Comparison of ENCODE assay signal across 10 cellular contexts in the genomic region with DNA sequence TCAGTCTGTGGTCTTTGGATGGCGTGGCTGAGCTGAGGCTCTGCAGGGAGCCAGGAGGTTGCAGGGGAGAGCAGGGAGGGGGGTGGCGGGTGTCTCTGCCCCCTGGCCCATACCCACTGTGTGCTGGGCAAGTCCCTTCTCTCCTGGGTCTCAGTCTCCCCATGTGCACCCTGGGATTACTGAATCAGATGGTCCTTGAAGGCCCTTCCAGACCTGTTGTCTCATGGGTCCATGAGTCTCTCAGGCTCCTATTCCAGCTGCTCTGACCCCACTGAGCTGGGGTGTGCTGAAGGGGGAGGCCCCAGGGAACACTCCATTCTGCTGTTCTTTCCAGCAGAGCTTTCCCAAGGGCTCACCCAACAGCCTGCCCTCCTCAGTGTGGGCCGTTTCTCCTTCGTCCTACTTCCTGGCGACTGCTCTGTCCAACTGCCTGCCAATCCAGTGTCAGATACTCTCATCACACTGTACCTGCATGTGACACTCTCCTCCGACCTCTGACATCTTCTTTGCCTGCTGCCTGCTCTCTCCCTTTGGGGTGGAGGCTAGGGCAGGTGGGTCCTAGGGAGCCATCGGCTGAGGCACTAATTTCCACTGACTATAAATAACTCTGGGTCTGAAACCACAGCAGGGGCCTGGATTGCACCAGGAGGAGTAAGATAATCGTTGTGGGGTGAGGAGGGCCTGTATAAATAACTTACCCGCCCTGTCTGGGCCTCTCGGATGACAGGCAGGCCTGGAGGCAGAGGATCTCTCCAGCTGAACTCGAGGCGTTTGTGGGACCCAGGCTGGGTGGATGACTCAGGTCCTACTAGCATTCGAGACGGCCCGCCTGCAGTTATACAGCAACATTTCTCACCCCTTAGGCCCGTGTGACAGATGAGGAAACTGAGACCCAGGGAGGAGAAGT.
DNase-seq lines count a peak whose midpoint lies in the region; TF ChIP-seq lines count a peak whose summit lies in the region.
"Had no signal": no experiment of that assay in that cellular context is flagged by ENCODE, and none has a peak within 500 bp of the region (broad histone marks: within the 10 kb centered on the region; RNA-seq: fewer than 3 reads in every experiment).

No MANE protein-coding gene starts in this region.

- no peaks in the 10 kb centered on the region for H3K9me3 Mint-ChIP-seq in activated CD4-positive, alpha-beta T cell treated with anti-CD3 and anti-CD28 coated beads, Interleukin-2, amount 10 ng/mL, durations not matched to agents 7 days and 5 days
- no peaks in the 10 kb centered on the region for H3K9me3 Mint-ChIP-seq in endodermal cell

- WGBS in endodermal cell (ENCODE audit: insufficient coverage in 1 of 2, insufficient read length in 1 of 2), 2 experiments, result 88 to 92% methylated on average over 7 to 16 of the region's 16 CpGs

- H3K9me3 ChIP-seq in endodermal cell (ENCODE audit: control insufficient read depth, low read length), result no peaks in the 10 kb centered on the region
- H3K9me3 ChIP-seq in effector memory CD4-positive, alpha-beta T cell (ENCODE audit: control insufficient read depth, low read length), result no peaks in the 10 kb centered on the region
- H3K9me3 ChIP-seq: BE2C, right lobe of liver had no signal

- no peak overlapping the region for H3K4me3 ChIP-seq in fibroblast of mammary gland (ENCODE audit: control insufficient read depth, low read depth, low read length)
- no peak overlapping the region for H3K4me3 ChIP-seq in endodermal cell (ENCODE audit: low read length)
- H3K4me3 ChIP-seq in effector memory CD4-positive, alpha-beta T cell (ENCODE audit: insufficient read depth, low read depth, low read length, poor library complexity, severe bottlenecking), result no peak overlapping the region
- H3K4me3 ChIP-seq: right lobe of liver had no signal

- POLR2A ChIA-PET in activated CD4-positive, alpha-beta T cell treated with anti-CD3 and anti-CD28 coated beads, Interleukin-2, amount 10 ng/mL, durations not matched to agents 7 days and 5 days (lab: Charles Lee), result no interaction called here

- H3K4me1 ChIP-seq in endodermal cell (ENCODE audit: control insufficient read depth, insufficient read depth, low read length), result no peaks in the 10 kb centered on the region
- peaks cover 16% of the 10 kb centered on the region for H3K4me1 ChIP-seq in effector memory CD4-positive, alpha-beta T cell (ENCODE audit: control insufficient read depth, insufficient read depth, low read length, poor library complexity, severe bottlenecking)
- H3K4me1 ChIP-seq: BE2C had no signal

- peak overlapping the region; percentile 83 for H3K27ac Mint-ChIP-seq in activated CD4-positive, alpha-beta T cell treated with anti-CD3 and anti-CD28 coated beads, Interleukin-2, amount 10 ng/mL, durations not matched to agents 7 days and 5 days
- H3K27ac Mint-ChIP-seq in endodermal cell, result no peak overlapping the region

- TF ChIP-seq CTCF in fibroblast of mammary gland (conservative IDR thresholded peaks at IDR 0.05; ENCODE audit: control insufficient read depth, insufficient read depth, low read depth, low read length) (no peak), endodermal cell (conservative IDR thresholded peaks at IDR 0.05) (no peak)

- CTCF ChIA-PET in activated CD4-positive, alpha-beta T cell treated with anti-CD3 and anti-CD28 coated beads, Interleukin-2, amount 10 ng/mL, durations not matched to agents 7 days and 5 days (lab: Charles Lee), result interaction anchor here (0.5 to 1.8 kb wide), 3 partner anchors 301 to 897 kb away, joined by 3 to 5 read pairs (median 4); no protein-coding TSS in a partner anchor

- no peaks in the 10 kb centered on the region for H3K36me3 Mint-ChIP-seq in activated CD4-positive, alpha-beta T cell treated with anti-CD3 and anti-CD28 coated beads, Interleukin-2, amount 10 ng/mL, durations not matched to agents 7 days and 5 days (ENCODE audit: low read depth)
- no peaks in the 10 kb centered on the region for H3K36me3 Mint-ChIP-seq in endodermal cell (ENCODE audit: low read depth)

- no peaks in the 10 kb centered on the region for H3K27me3 Mint-ChIP-seq in activated CD4-positive, alpha-beta T cell treated with anti-CD3 and anti-CD28 coated beads, Interleukin-2, amount 10 ng/mL, durations not matched to agents 7 days and 5 days
- H3K27me3 Mint-ChIP-seq in endodermal cell (ENCODE audit: insufficient read depth), result no peaks in the 10 kb centered on the region

- DNase-seq in activated CD4-positive, alpha-beta T cell treated with anti-CD3 and anti-CD28 coated beads, Interleukin-2, amount 10 ng/mL, durations not matched to agents 7 days and 5 days, result no peak
- no peak for DNase-seq in activated CD4-positive, alpha-beta T cell treated with anti-CD3 and anti-CD28 coated beads, Interleukin-2, amount 50 U/mL, for 48 hours
- DNase-seq in RPMI7951 (ENCODE audit: low read depth) (peak; percentile 88), fibroblast of mammary gland (ENCODE audit: low read depth) (peak; percentile 2), endodermal cell (no peak), Kasumi-1 (lab: John Stamatoyannopoulos, UW) (no peak)
- peak; percentile 34 for DNase-seq in stimulated activated CD8-positive, alpha-beta memory T cell treated with anti-CD3 and anti-CD28 coated beads, Interleukin-4, amount 100 ng/mL, for 48 hours
- no peak for DNase-seq in effector memory CD4-positive, alpha-beta T cell
- DNase-seq: BE2C had no signal

- H3K4me1 Mint-ChIP-seq in activated CD4-positive, alpha-beta T cell treated with anti-CD3 and anti-CD28 coated beads, Interleukin-2, amount 10 ng/mL, durations not matched to agents 7 days and 5 days, result peaks cover 25% of the 10 kb centered on the region
- H3K4me1 Mint-ChIP-seq in endodermal cell, result no peaks in the 10 kb centered on the region

- H3K27ac ChIP-seq in endodermal cell (ENCODE audit: low read depth, low read length), result no peak overlapping the region
- no peak overlapping the region for H3K27ac ChIP-seq in effector memory CD4-positive, alpha-beta T cell (ENCODE audit: insufficient read depth, low read length, poor library complexity, severe bottlenecking)
- H3K27ac ChIP-seq: right lobe of liver had no signal

- no peaks in the 10 kb centered on the region for H3K27me3 ChIP-seq in endodermal cell (ENCODE audit: control insufficient read depth, insufficient read depth, low read length, poor library complexity, severe bottlenecking)
- H3K27me3 ChIP-seq in effector memory CD4-positive, alpha-beta T cell (replicated peaks; ENCODE audit: control insufficient read depth, insufficient read depth, low read length, poor library complexity, severe bottlenecking), result no peaks in the 10 kb centered on the region
- H3K27me3 ChIP-seq: BE2C, right lobe of liver had no signal

- H3K9ac ChIP-seq in endodermal cell (ENCODE audit: extremely low read depth, low read length, poor library complexity, severe bottlenecking), result no peak overlapping the region

- no peak overlapping the region for H3K4me3 Mint-ChIP-seq in activated CD4-positive, alpha-beta T cell treated with anti-CD3 and anti-CD28 coated beads, Interleukin-2, amount 10 ng/mL, durations not matched to agents 7 days and 5 days
- no peak overlapping the region for H3K4me3 Mint-ChIP-seq in endodermal cell

- no peaks in the 10 kb centered on the region for H3K36me3 ChIP-seq in endodermal cell (ENCODE audit: control insufficient read depth, insufficient read depth, low read length)
- H3K36me3 ChIP-seq in effector memory CD4-positive, alpha-beta T cell (ENCODE audit: control insufficient read depth, insufficient read depth, low read length), result no peaks in the 10 kb centered on the region
- H3K36me3 ChIP-seq: BE2C, right lobe of liver had no signal

Comparison
In these comparisons a context has a peak if more than half of its experiments do, and no peak if none do; other contexts are left out.
1. DNase-seq: peak in RPMI7951 (single experiment), fibroblast of mammary gland (single experiment) and stimulated activated CD8-positive, alpha-beta memory T cell treated with anti-CD3 and anti-CD28 coated beads, Interleukin-4, amount 100 ng/mL, for 48 hours (single experiment); none in activated CD4-positive, alpha-beta T cell treated with anti-CD3 and anti-CD28 coated beads, Interleukin-2, amount 10 ng/mL, durations not matched to agents 7 days and 5 days (single experiment), activated CD4-positive, alpha-beta T cell treated with anti-CD3 and anti-CD28 coated beads, Interleukin-2, amount 50 U/mL, for 48 hours (0 of 2), endodermal cell (single experiment), Kasumi-1 (0 of 2) and effector memory CD4-positive, alpha-beta T cell (0 of 3).